In genomic region chr13:31433201-31433600, GRCh38 we compare ENCODE assay signal across 21 cellular contexts.
DNase-seq lines count a peak whose midpoint lies in the region; ATAC-seq, FAIRE-seq and TF ChIP-seq lines count a peak whose summit lies in the region.
"Had no signal": no experiment of that assay in that cellular context is flagged by ENCODE, and none has a peak within 500 bp of the region (broad histone marks: within the 10 kb centered on the region; RNA-seq: fewer than 3 reads in every experiment).

No MANE protein-coding gene starts in this region.

- no peak overlapping the region for H2AK5ac ChIP-seq in mesenchymal stem cell (ENCODE audit: low read length, severe bottlenecking)

- H3K4me1 ChIP-seq in adipocyte (ENCODE audit: control insufficient read depth, insufficient read depth, low read length): peaks cover 13% of the 10 kb centered on the region
- H3K4me1 ChIP-seq in mesenchymal stem cell (ENCODE audit: control insufficient read depth, insufficient read depth, low read depth, low read length): no peaks in the 10 kb centered on the region
- no peaks in the 10 kb centered on the region for H3K4me1 ChIP-seq in suprapubic skin

- H3K4ac ChIP-seq in mesenchymal stem cell (ENCODE audit: low read depth in 1 of 2, low read length in 2 of 2): no peak overlapping the region

- H2BK120ac ChIP-seq in mesenchymal stem cell (ENCODE audit: low read depth, low read length): no peak overlapping the region

- no peak overlapping the region for H3K4me3 Mint-ChIP-seq in activated T-helper 17 cell treated with anti-CD3 and anti-CD28 coated beads, Interleukin-2, amount 50 U/mL, for 72 hours
- H3K4me3 Mint-ChIP-seq: CD4-positive, alpha-beta T cell had no signal

- no peaks in the 10 kb centered on the region for H3K36me3 Mint-ChIP-seq in activated T-helper 17 cell treated with anti-CD3 and anti-CD28 coated beads, Interleukin-2, amount 50 U/mL, for 72 hours (ENCODE audit: low read depth)

- H2BK15ac ChIP-seq in mesenchymal stem cell (ENCODE audit: low read depth, poor library complexity, severe bottlenecking): no peak overlapping the region

- H3K36me3 ChIP-seq in adipocyte (ENCODE audit: control insufficient read depth, insufficient read depth, low read length, severe bottlenecking): no peaks in the 10 kb centered on the region
- no peaks in the 10 kb centered on the region for H3K36me3 ChIP-seq in mesenchymal stem cell (ENCODE audit: control insufficient read depth in 1 of 2, insufficient read depth in 2 of 2, low read depth in 1 of 2, low read length in 2 of 2)
- no peaks in the 10 kb centered on the region for H3K36me3 ChIP-seq in suprapubic skin
- H3K36me3 ChIP-seq: BE2C had no signal

- WGBS in mesenchymal stem cell: no CpG with 5 or more reads among the region's 1 CpG
- 54% methylated on average over 1 of the region's 1 CpG for WGBS in suprapubic skin

- H4K91ac ChIP-seq in mesenchymal stem cell (ENCODE audit: low read length): no peak overlapping the region

- no peak overlapping the region for H3K18ac ChIP-seq in mesenchymal stem cell (ENCODE audit: low read depth in 1 of 2, low read length in 2 of 2)

- no peak for TF ChIP-seq EP300 in suprapubic skin (IDR thresholded peaks at IDR 0.05)

- TF ChIP-seq CTCF in suprapubic skin (IDR thresholded peaks at IDR 0.05): no peak

- no peaks in the 10 kb centered on the region for H3K9me3 ChIP-seq in adipocyte (ENCODE audit: control insufficient read depth, low read length)
- H3K9me3 ChIP-seq in mesenchymal stem cell (ENCODE audit: control insufficient read depth, low read length): no peaks in the 10 kb centered on the region
- H3K9me3 ChIP-seq in suprapubic skin: no peaks in the 10 kb centered on the region
- H3K9me3 ChIP-seq: BE2C, Caco-2 had no signal

- no peak for TF ChIP-seq POLR2A in suprapubic skin (IDR thresholded peaks at IDR 0.05)

- no peak overlapping the region for H3K27ac ChIP-seq in mesenchymal stem cell (ENCODE audit: low read length, poor library complexity, severe bottlenecking)
- peak overlapping the region; percentile 83 for H3K27ac ChIP-seq in suprapubic skin

- H3K9me3 Mint-ChIP-seq in activated T-helper 17 cell treated with anti-CD3 and anti-CD28 coated beads, Interleukin-2, amount 50 U/mL, for 72 hours: no peaks in the 10 kb centered on the region
- H3K9me3 Mint-ChIP-seq: CD4-positive, alpha-beta T cell had no signal

- no peak overlapping the region for H4K8ac ChIP-seq in mesenchymal stem cell (ENCODE audit: low read length)

- H3K27me3 ChIP-seq in adipocyte (replicated peaks; ENCODE audit: control insufficient read depth, insufficient read depth, low read length): no peaks in the 10 kb centered on the region
- peaks cover 0 to 13% of the 10 kb centered on the region in 2 experiments for H3K27me3 ChIP-seq in mesenchymal stem cell (ENCODE audit: control insufficient read depth in 1 of 2, insufficient read depth in 1 of 2, low read length in 2 of 2)
- no peaks in the 10 kb centered on the region for H3K27me3 ChIP-seq in suprapubic skin
- H3K27me3 ChIP-seq: BE2C had no signal

- H3K9ac ChIP-seq in adipocyte (ENCODE audit: low read length): peak overlapping the region; percentile 37
- peak overlapping the region; percentile 85 for H3K9ac ChIP-seq in mesenchymal stem cell (ENCODE audit: low read length)

- peaks cover 16% of the 10 kb centered on the region for H3K27me3 Mint-ChIP-seq in activated T-helper 17 cell treated with anti-CD3 and anti-CD28 coated beads, Interleukin-2, amount 50 U/mL, for 72 hours

- H3K23ac ChIP-seq in mesenchymal stem cell (ENCODE audit: low read length in 2 of 2): no peak overlapping the region

- H3K4me2 ChIP-seq in mesenchymal stem cell (ENCODE audit: low read length, poor library complexity, severe bottlenecking): no peak overlapping the region

- no peaks in the 10 kb centered on the region for H3K4me1 Mint-ChIP-seq in activated T-helper 17 cell treated with anti-CD3 and anti-CD28 coated beads, Interleukin-2, amount 50 U/mL, for 72 hours

- DNase-seq in GM04503 (ENCODE audit: low read depth) (peak; percentile 12), adipocyte (ENCODE audit: low read depth) (peak; percentile 72), mesenchymal stem cell (no peak), suprapubic skin (ENCODE audit: low spot score in 2 of 2) (no peak), urothelium cell line (ENCODE audit: low spot score) (no peak), HCEC 1CT (no peak)
- DNase-seq: ACHN; BE2C; Caco-2; CD4-positive, alpha-beta T cell; NCI-H1092 treated with DMSO at 0.1 percent for 48 hours; NCI-H146; NCI-H2029 treated with DMSO at 0.1 percent for 48 hours; NCI-H446 treated with DMSO at 0.1 percent for 48 hours; NCI-H748 treated with DMSO at 0.1 percent for 48 hours; NK-92 treated with Interleukin-12 subunit alpha and Interleukin-12 subunit beta, amount 100 ng/mL, for 24 hours had no signal

- H2BK12ac ChIP-seq in mesenchymal stem cell (ENCODE audit: low read length in 2 of 2): no peak overlapping the region

- FAIRE-seq in urothelium cell line (lab: Jason Lieb, UNC): no peak
- FAIRE-seq: G401.6, H1, RCC 7860 had no signal

- H3K14ac ChIP-seq in mesenchymal stem cell (ENCODE audit: low read length in 2 of 2): no peak overlapping the region

- H3K27ac Mint-ChIP-seq in activated T-helper 17 cell treated with anti-CD3 and anti-CD28 coated beads, Interleukin-2, amount 50 U/mL, for 72 hours: no peak overlapping the region
- H3K27ac Mint-ChIP-seq: CD4-positive, alpha-beta T cell had no signal

- H3K4me3 ChIP-seq in adipocyte (ENCODE audit: low read length) (no peak overlapping the region), mesenchymal stem cell (ENCODE audit: insufficient read depth in 1 of 2, low read depth in 1 of 2, low read length in 2 of 2) (no peak overlapping the region), suprapubic skin (no peak overlapping the region)

- no peak overlapping the region for H2AFZ ChIP-seq in mesenchymal stem cell (ENCODE audit: low read depth, low read length)

- no peaks in the 10 kb centered on the region for H3K79me1 ChIP-seq in mesenchymal stem cell (replicated peaks; ENCODE audit: low read length, poor library complexity, severe bottlenecking)

- H2BK5ac ChIP-seq in mesenchymal stem cell (ENCODE audit: low read depth, low read length, poor library complexity, severe bottlenecking): no peak overlapping the region

- no peak for ATAC-seq in activated T-helper 17 cell treated with anti-CD3 and anti-CD28 coated beads, Interleukin-2, amount 50 U/mL, for 72 hours (replicated peaks)
- ATAC-seq: Right ventricle myocardium inferior had no signal

Comparison
In these comparisons a context has a peak if more than half of its experiments do, and no peak if none do; other contexts are left out.
1. DNase-seq: peak in GM04503 (single experiment) and adipocyte (single experiment); none in mesenchymal stem cell (single experiment), suprapubic skin (0 of 2), urothelium cell line (single experiment) and HCEC 1CT (single experiment).